Comparison of ENCODE assay signal across 8 cellular contexts in the genomic region with DNA sequence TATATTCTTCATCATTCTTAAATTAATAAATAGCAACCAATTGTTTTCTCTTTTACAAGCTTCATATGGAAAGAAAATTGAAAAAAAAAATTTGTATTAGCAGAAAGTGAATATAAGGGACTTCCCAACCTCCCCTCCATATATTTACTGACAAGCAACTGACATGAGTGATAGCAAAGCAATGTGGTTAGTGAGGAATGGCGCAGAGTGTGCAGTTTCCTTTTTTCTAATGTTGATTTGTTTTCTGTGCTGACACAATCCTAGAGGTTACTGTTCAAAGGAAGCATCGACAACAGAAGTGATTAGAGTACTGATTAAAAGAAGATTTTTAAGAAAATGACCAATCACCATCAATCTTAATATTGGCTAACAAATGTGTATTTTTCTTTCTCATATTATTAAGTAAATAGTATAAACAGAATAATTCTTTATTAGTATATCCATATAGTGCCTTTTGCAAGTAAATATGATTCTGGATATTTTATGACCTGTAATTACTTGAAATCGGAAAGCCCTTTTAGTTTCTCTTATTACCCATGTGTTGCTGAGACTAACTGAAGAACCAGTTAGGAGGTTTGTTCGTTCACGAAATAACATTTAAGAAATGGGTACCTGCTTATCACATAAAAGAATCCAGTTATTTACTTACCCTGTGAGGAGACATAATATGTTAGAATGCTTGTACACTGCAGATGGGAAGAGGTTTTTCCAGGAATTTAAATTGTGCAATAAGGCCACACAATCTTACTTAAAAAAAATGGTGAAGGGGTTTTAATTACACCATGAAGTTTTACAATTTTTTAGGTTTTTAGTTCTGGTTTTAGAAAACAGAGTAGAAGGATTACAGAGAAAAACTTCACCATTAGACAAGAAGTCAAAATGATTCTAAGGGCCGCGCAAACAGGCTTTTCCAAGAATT. TPM values are rescaled to one million over a fixed set of nuclear protein-coding genes. Genes with fewer than 3 reads are reported as not detected.
A peak's percentile ranks its signal among the peaks of the same experiment; 100 is the strongest.
DNase-seq lines count a peak whose midpoint lies in the region; ATAC-seq and TF ChIP-seq lines count a peak whose summit lies in the region.

No MANE protein-coding gene starts in this region.

- H3K9me3 Mint-ChIP-seq in nephron progenitor cell: no peaks in the 10 kb centered on the region

- H3K4me1 ChIP-seq in ES-I3 (ENCODE audit: insufficient read depth, low read length) (peaks cover 22% of the 10 kb centered on the region), NT2/D1 (ENCODE audit: insufficient read depth, insufficient read length) (no peaks in the 10 kb centered on the region)

- H3K4me3 ChIP-seq in NT2/D1 (ENCODE audit: insufficient read length, low read depth): peak overlapping the region; percentile 49
- peak overlapping the region in 58 of 59 donors; percentile 35 to 77 (median 67) for H3K4me3 ChIP-seq in dorsolateral prefrontal cortex

- TF ChIP-seq CTCF in dorsolateral prefrontal cortex (IDR thresholded peaks at IDR 0.05 in 54 of 56, conservative IDR thresholded peaks at IDR 0.05 in 2 of 56; ENCODE audit: low read depth in 1 of 56, partially characterized antibody in 56 of 56) (no peak), nephron progenitor cell (IDR thresholded peaks at IDR 0.05) (no peak)

- peak overlapping the region; percentile 93 for H3K4me3 Mint-ChIP-seq in nephron progenitor cell

- no peaks in the 10 kb centered on the region for H3K36me3 Mint-ChIP-seq in nephron progenitor cell (ENCODE audit: low read depth)

- no peak for ATAC-seq in GM21723 (IDR thresholded peaks at IDR 0.05; ENCODE audit: unreplicated experiment)

- no peaks in the 10 kb centered on the region for H3K36me3 ChIP-seq in ES-I3 (ENCODE audit: insufficient read depth, low read length)
- no peaks in the 10 kb centered on the region for H3K36me3 ChIP-seq in NT2/D1 (ENCODE audit: insufficient read depth, insufficient read length, low read length)

- peaks cover 56% of the 10 kb centered on the region for H3K4me1 Mint-ChIP-seq in nephron progenitor cell

- DNase-seq in NT2/D1 (ENCODE audit: low read depth, low spot score) (no peak), dorsolateral prefrontal cortex (no peak), nephron progenitor cell (no peak), NCI-H345 treated with DMSO at 0.1 percent for 48 hours (lab: John Stamatoyannopoulos, UW; ENCODE audit: unreplicated experiment) (no peak), cerebellar cortex (ENCODE audit: low spot score) (no peak), DMS 273 treated with DMSO at 0.1 percent for 48 hours (lab: John Stamatoyannopoulos, UW) (no peak)

- H3K27me3 ChIP-seq in NT2/D1 (ENCODE audit: insufficient read depth, insufficient read length): peaks cover 46% of the 10 kb centered on the region
- peaks cover 0 to 88% (median 68%) of the 10 kb centered on the region in 45 donors for H3K27me3 ChIP-seq in dorsolateral prefrontal cortex

- H3K27ac Mint-ChIP-seq in nephron progenitor cell: no peak overlapping the region

- H3K9ac ChIP-seq in ES-I3 (ENCODE audit: low read depth, low read length) (peak overlapping the region; percentile 81), NT2/D1 (ENCODE audit: insufficient read length, low read depth) (peak overlapping the region; percentile 50)

- H3K9me3 ChIP-seq in ES-I3 (ENCODE audit: control insufficient read depth, insufficient read depth, low read length) (no peaks in the 10 kb centered on the region), NT2/D1 (ENCODE audit: insufficient read depth, low read length) (no peaks in the 10 kb centered on the region)

- H3K27me3 Mint-ChIP-seq in nephron progenitor cell (ENCODE audit: low read depth, poor library complexity): peaks cover 48% of the 10 kb centered on the region

- intact Hi-C loops in dorsolateral prefrontal cortex (cut with DNase I): no loop called here

- peak overlapping the region in 21 of 59 donors; percentile 16 to 85 (median 76) for H3K27ac ChIP-seq in dorsolateral prefrontal cortex

RNA-seq across cellular contexts. Expression of a gene that starts 1.4 kb away (rescaled TPM):
- 1 to 10 TPM in 96 of 120 experiments, under 1 TPM in 24; 0.46 to 6.9 (median 1.8) TPM for total RNA-seq in dorsolateral prefrontal cortex
